ENCODE assay signal across 18 cellular contexts in genomic region chr9:109537288-109537687, GRCh38. TPM values are rescaled to one million over a fixed set of nuclear protein-coding genes. Genes with fewer than 3 reads are reported as not detected.
"Had no signal": no experiment of that assay in that cellular context is flagged by ENCODE, and none has a peak within 500 bp of the region (broad histone marks: within the 10 kb centered on the region; RNA-seq: fewer than 3 reads in every experiment).

No MANE protein-coding gene starts in this region.

- H3K9me3 ChIP-seq: colonic mucosa, neutrophil, transverse colon had no signal

- H3K27ac ChIP-seq: colonic mucosa, neutrophil, transverse colon, WERI-Rb-1 had no signal

- H3K4me1 ChIP-seq: colonic mucosa, transverse colon had no signal

- H3K36me3 ChIP-seq: colonic mucosa, neutrophil, transverse colon, WERI-Rb-1 had no signal

- H3K27me3 ChIP-seq: colonic mucosa had no signal

- H3K4me3 ChIP-seq: colonic mucosa, lung, transverse colon had no signal

- DNase-seq: activated CD4-positive, alpha-beta T cell treated with anti-CD3 and anti-CD28 coated beads for 36 hours; activated CD8-positive, alpha-beta memory T cell treated with anti-CD3 and anti-CD28 coated beads, Interleukin-2, amount 50 U/mL, for 48 hours; activated CD8-positive, alpha-beta T cell treated with anti-CD3 and anti-CD28 coated beads for 36 hours; activated naive CD4-positive, alpha-beta T cell treated with Interleukin-2 at 50 U/mL for 16 hours; activated naive CD8-positive, alpha-beta T cell treated with anti-CD3 and anti-CD28 coated beads, Interleukin-2, amount 50 U/mL, for 24 hours; caudate nucleus; colonic mucosa; effector CD8-positive, alpha-beta T cell; immature natural killer cell; left cardiac atrium; naive thymus-derived CD4-positive, alpha-beta T cell; right cardiac atrium; T1000; transverse colon; WERI-Rb-1 had no signal

- ATAC-seq: activated CD4-positive, alpha-beta T cell treated with anti-CD3 and anti-CD28 coated beads for 36 hours; activated CD8-positive, alpha-beta T cell treated with anti-CD3 and anti-CD28 coated beads for 36 hours; activated naive CD8-positive, alpha-beta T cell treated with anti-CD3 and anti-CD28 coated beads, Interleukin-2, amount 50 U/mL, for 24 hours; left cardiac atrium; naive thymus-derived CD4-positive, alpha-beta T cell; right cardiac atrium; stimulated activated memory B cell treated with anti-CD40 and anti-IgM and Interleukin-4, amounts not matched to agents 10 μg/mL and 1 μg/mL and 100 μg/mL, for 72 hours had no signal

RNA-seq across cellular contexts. Expression of gene PTPN3, which starts 39.2 kb away (rescaled TPM):
- polyA plus RNA-seq: immature natural killer cell; naive thymus-derived CD4-positive, alpha-beta T cell had no signal
